ENCODE assay signal across 27 cellular contexts in genomic region chr4:71307729-71308128, GRCh38. TPM values are rescaled to one million over a fixed set of nuclear protein-coding genes. Genes with fewer than 3 reads are reported as not detected.
DNase-seq lines count a peak whose midpoint lies in the region; ATAC-seq and FAIRE-seq lines count a peak whose summit lies in the region.
"Had no signal": no experiment of that assay in that cellular context is flagged by ENCODE, and none has a peak within 500 bp of the region (broad histone marks: within the 10 kb centered on the region; RNA-seq: fewer than 3 reads in every experiment).

No MANE protein-coding gene starts in this region.

- peaks cover 6% of the 10 kb centered on the region for H3K9me3 Mint-ChIP-seq in stimulated activated memory B cell treated with anti-CD40 and anti-IgM and Interleukin-4, amounts not matched to agents 10 μg/mL and 1 μg/mL and 100 μg/mL, for 72 hours

- H3K4me3 ChIP-seq in mucosa of rectum (ENCODE audit: low read length in 2 of 2) (peak overlapping the region in 1 of 2 donors; percentile 9), small intestine (ENCODE audit: low read depth in 1 of 2, low read length in 2 of 2) (no peak overlapping the region)
- H3K4me3 ChIP-seq: BLaER1 had no signal

- peaks cover 3% of the 10 kb centered on the region for H3K36me3 Mint-ChIP-seq in T-helper 17 cell (ENCODE audit: low read depth)
- H3K36me3 Mint-ChIP-seq in stimulated activated memory B cell treated with anti-CD40 and anti-IgM and Interleukin-4, amounts not matched to agents 10 μg/mL and 1 μg/mL and 100 μg/mL, for 72 hours, result no peaks in the 10 kb centered on the region
- H3K36me3 Mint-ChIP-seq: CD14-positive monocyte; CD4-positive, alpha-beta memory T cell; CD4-positive, CD25-positive, alpha-beta regulatory T cell had no signal

- H3K4me1 ChIP-seq in mucosa of rectum (ENCODE audit: control insufficient read depth in 2 of 2, insufficient read depth in 2 of 2, low read length in 2 of 2) (peaks cover 22 to 34% of the 10 kb centered on the region in 2 donors), small intestine (ENCODE audit: control insufficient read depth in 2 of 2, insufficient read depth in 1 of 2, low read depth in 1 of 2, low read length in 1 of 2) (peaks cover 0 to 2% of the 10 kb centered on the region in 2 donors)
- H3K4me1 ChIP-seq: BE2C, BLaER1, Caco-2 had no signal

- no peak for FAIRE-seq in small intestine (lab: Jason Lieb, UNC)
- peak; percentile 40 for FAIRE-seq in urothelium cell line (lab: Jason Lieb, UNC)
- FAIRE-seq: A204.1, D721Med, G401.6, GM12892, GM18507, GM19239 had no signal

- intact Hi-C loops in left colon (cut with DNase I, micrococcal nuclease), result no loop called here

- no peaks in the 10 kb centered on the region for H3K27me3 Mint-ChIP-seq in T-helper 17 cell
- H3K27me3 Mint-ChIP-seq in stimulated activated memory B cell treated with anti-CD40 and anti-IgM and Interleukin-4, amounts not matched to agents 10 μg/mL and 1 μg/mL and 100 μg/mL, for 72 hours, result peaks cover 10% of the 10 kb centered on the region
- H3K27me3 Mint-ChIP-seq: CD4-positive, CD25-positive, alpha-beta regulatory T cell; CD8-positive, alpha-beta memory T cell had no signal

- H3K27me3 ChIP-seq in mucosa of rectum (ENCODE audit: control insufficient read depth in 2 of 2, insufficient read depth in 2 of 2, low read length in 2 of 2), result no peaks in the 10 kb centered on the region
- H3K27me3 ChIP-seq in small intestine (ENCODE audit: control insufficient read depth in 2 of 2, insufficient read depth in 2 of 2, low read length in 2 of 2), result no peaks in the 10 kb centered on the region
- H3K27me3 ChIP-seq: BE2C, BLaER1 had no signal

- ATAC-seq in left colon (peak; percentile 82), T-helper 17 cell (no peak), GM18517 (IDR thresholded peaks at IDR 0.05; ENCODE audit: unreplicated experiment) (no peak)
- no peak for ATAC-seq in stimulated activated memory B cell treated with anti-CD40 and anti-IgM and Interleukin-4, amounts not matched to agents 10 μg/mL and 1 μg/mL and 100 μg/mL, for 72 hours

- H3K4me3 Mint-ChIP-seq in T-helper 17 cell, result no peak overlapping the region
- no peak overlapping the region for H3K4me3 Mint-ChIP-seq in stimulated activated memory B cell treated with anti-CD40 and anti-IgM and Interleukin-4, amounts not matched to agents 10 μg/mL and 1 μg/mL and 100 μg/mL, for 72 hours
- H3K4me3 Mint-ChIP-seq: CD14-positive monocyte; CD4-positive, alpha-beta memory T cell; CD4-positive, CD25-positive, alpha-beta regulatory T cell; CD8-positive, alpha-beta memory T cell had no signal

- no peak overlapping the region for H3K27ac Mint-ChIP-seq in T-helper 17 cell
- no peak overlapping the region for H3K27ac Mint-ChIP-seq in stimulated activated memory B cell treated with anti-CD40 and anti-IgM and Interleukin-4, amounts not matched to agents 10 μg/mL and 1 μg/mL and 100 μg/mL, for 72 hours
- H3K27ac Mint-ChIP-seq: CD14-positive monocyte; CD4-positive, alpha-beta memory T cell; CD4-positive, CD25-positive, alpha-beta regulatory T cell had no signal

- H3K9ac ChIP-seq in mucosa of rectum (ENCODE audit: low read depth in 1 of 2, low read length in 2 of 2), result peak overlapping the region in 1 of 2 donors; percentile 18
- H3K9ac ChIP-seq: BLaER1 had no signal

- H3K36me3 ChIP-seq in mucosa of rectum (ENCODE audit: control insufficient read depth in 2 of 2, insufficient read depth in 2 of 2, low read length in 2 of 2), result peaks cover 0 to 2% of the 10 kb centered on the region in 2 donors
- H3K36me3 ChIP-seq in small intestine (ENCODE audit: control insufficient read depth in 2 of 2, insufficient read depth in 2 of 2, low read length in 2 of 2), result no peaks in the 10 kb centered on the region
- H3K36me3 ChIP-seq: BE2C, BLaER1 had no signal

- DNase-seq in left colon (no peak), small intestine (peak; percentile 90), urothelium cell line (ENCODE audit: low spot score) (no peak), T-helper 17 cell (no peak), COLO829 (ENCODE audit: low spot score) (no peak)
- DNase-seq: 8988T; ACHN; BE2C; C1 segment of cervical spinal cord; Caco-2; Calu3; CD4-positive, alpha-beta memory T cell; CD4-positive, CD25-positive, alpha-beta regulatory T cell; CD8-positive, alpha-beta memory T cell; DMS79 treated with DMSO at 0.1 percent for 48 hours; GF-D8 had no signal

- no peaks in the 10 kb centered on the region for H3K4me1 Mint-ChIP-seq in T-helper 17 cell
- H3K4me1 Mint-ChIP-seq in stimulated activated memory B cell treated with anti-CD40 and anti-IgM and Interleukin-4, amounts not matched to agents 10 μg/mL and 1 μg/mL and 100 μg/mL, for 72 hours, result no peaks in the 10 kb centered on the region
- H3K4me1 Mint-ChIP-seq: CD14-positive monocyte; CD4-positive, alpha-beta memory T cell had no signal

- H3K27ac ChIP-seq in mucosa of rectum (ENCODE audit: low read depth in 2 of 2, low read length in 2 of 2) (peak overlapping the region; percentile 27 to 57), small intestine (ENCODE audit: low read depth in 1 of 2, low read length in 1 of 2) (peak overlapping the region in 1 of 2 donors; percentile 27)
- H3K27ac ChIP-seq: BLaER1 had no signal

- H3K9me3 ChIP-seq in mucosa of rectum (ENCODE audit: control insufficient read depth in 2 of 2, low read length in 2 of 2) (no peaks in the 10 kb centered on the region), small intestine (ENCODE audit: control insufficient read depth, low read depth) (no peaks in the 10 kb centered on the region), T-helper 17 cell (ENCODE audit: control insufficient read depth, low read length, poor library complexity, severe bottlenecking) (no peaks in the 10 kb centered on the region)
- H3K9me3 ChIP-seq: BE2C, BLaER1, Caco-2 had no signal

- WGBS in small intestine, 3 donors, result 12 to 61% (median 40%) methylated on average over 2 of the region's 2 CpGs

RNA-seq across cellular contexts. Expression of gene SLC4A4, which starts 31.1 kb away (rescaled TPM):
- 100 to 1,000 TPM; 164 to 234 TPM for total RNA-seq in left colon
- polyA plus RNA-seq in small intestine, result 10 to 100 TPM; 14.0 to 17.4 (median 15.7) TPM
- under 1 TPM; 0.52 to 0.81 TPM for total RNA-seq in T-helper 17 cell
- total RNA-seq: CD4-positive, CD25-positive, alpha-beta regulatory T cell had no signal
- polyA plus RNA-seq: CD14-positive monocyte; CD4-positive, CD25-positive, alpha-beta regulatory T cell had no signal

Comparison
In these comparisons a context has a peak if more than half of its experiments do, and no peak if none do; other contexts are left out.
1. RNA of gene SLC4A4, which starts 31.1 kb away (total RNA-seq): 164 to 234 TPM in left colon; 0.52 to 0.81 TPM in T-helper 17 cell; every median in the first group is over 10 times any median in the second.